18 cellular contexts compared by ENCODE assay signal in the genomic region with DNA sequence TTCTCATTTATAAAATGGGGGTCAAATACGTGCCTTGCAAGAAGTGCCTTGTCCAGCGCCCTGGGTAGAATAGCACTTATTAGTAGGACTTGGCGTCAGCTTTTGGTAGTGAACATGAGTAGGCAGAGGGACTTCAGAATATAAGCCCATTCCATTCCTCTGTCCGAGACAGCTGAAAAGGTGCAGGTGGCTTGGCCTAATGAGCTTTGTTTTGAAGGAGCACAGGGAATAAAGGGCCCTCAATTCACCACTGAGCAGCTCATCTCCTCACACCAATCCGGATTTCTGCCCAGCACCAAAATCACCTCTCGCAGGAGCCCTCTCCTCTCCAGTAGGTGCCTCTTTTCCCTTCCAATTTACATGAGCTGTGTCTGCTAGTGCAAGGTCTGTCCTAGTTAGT.
"Had no signal": no experiment of that assay in that cellular context is flagged by ENCODE, and none has a peak within 500 bp of the region (broad histone marks: within the 10 kb centered on the region; RNA-seq: fewer than 3 reads in every experiment).

No MANE protein-coding gene starts in this region.

- H3K27ac ChIP-seq: lower lobe of right lung, tibial nerve, uterus had no signal

- H3K27ac Mint-ChIP-seq: activated CD4-positive, alpha-beta memory T cell treated with anti-CD3 and anti-CD28 coated beads for 36 hours; activated CD4-positive, alpha-beta T cell treated with anti-CD3 and anti-CD28 coated beads for 36 hours; activated naive CD8-positive, alpha-beta T cell treated with anti-CD3 and anti-CD28 coated beads for 36 hours; activated T-helper 1 cell treated with anti-CD3 and anti-CD28 coated beads, Interleukin-12 subunit alpha, Interleukin-12 subunit beta, Interleukin-2, Interleukin-4 antibody, amounts not matched to agents 30 ng/mL and 10 ng/mL and 1 ng/mL, durations not matched to agents 14 hours and 24 hours and 36 hours; natural killer cell treated with Interleukin-12 subunit alpha and Interleukin-12 subunit beta and Interleukin-15 and Interleukin-18, amount 100 ng/mL, for 72 hours; WTC11 had no signal

- H3K4me3 Mint-ChIP-seq: activated CD4-positive, alpha-beta memory T cell treated with anti-CD3 and anti-CD28 coated beads for 36 hours; activated CD4-positive, alpha-beta T cell treated with anti-CD3 and anti-CD28 coated beads for 36 hours; activated naive CD8-positive, alpha-beta T cell treated with anti-CD3 and anti-CD28 coated beads for 36 hours; activated T-helper 1 cell treated with anti-CD3 and anti-CD28 coated beads, Interleukin-12 subunit alpha, Interleukin-12 subunit beta, Interleukin-2, Interleukin-4 antibody, amounts not matched to agents 30 ng/mL and 10 ng/mL and 1 ng/mL, durations not matched to agents 14 hours and 24 hours and 36 hours; natural killer cell treated with Interleukin-12 subunit alpha and Interleukin-12 subunit beta and Interleukin-15 and Interleukin-18, amount 100 ng/mL, for 72 hours; WTC11 had no signal

- H3K9me3 ChIP-seq: lower lobe of right lung, uterus had no signal

- DNase-seq: activated CD4-positive, alpha-beta memory T cell treated with anti-CD3 and anti-CD28 coated beads for 36 hours; activated CD4-positive, alpha-beta T cell treated with anti-CD3 and anti-CD28 coated beads for 36 hours; activated gamma-delta T cell treated with Interleukin-2 at 50 U/mL for 16 hours; activated naive CD8-positive, alpha-beta T cell treated with anti-CD3 and anti-CD28 coated beads for 36 hours; activated T-cell treated with anti-CD3 and anti-CD28 coated beads for 4 hours; amniotic stem cell; caudate nucleus; foreskin melanocyte; glutamatergic neuron; hippocampal formation; lower lobe of right lung; retina; stimulated activated naive CD4-positive, alpha-beta T cell; uterus had no signal

- ATAC-seq: activated CD4-positive, alpha-beta T cell treated with anti-CD3 and anti-CD28 coated beads for 36 hours; lower lobe of right lung; natural killer cell treated with Interleukin-12 subunit alpha and Interleukin-12 subunit beta and Interleukin-15 and Interleukin-18, amount 100 ng/mL, for 72 hours; WTC11 had no signal

- H3K9me3 Mint-ChIP-seq: activated CD4-positive, alpha-beta memory T cell treated with anti-CD3 and anti-CD28 coated beads for 36 hours; activated naive CD8-positive, alpha-beta T cell treated with anti-CD3 and anti-CD28 coated beads for 36 hours; activated T-helper 1 cell treated with anti-CD3 and anti-CD28 coated beads, Interleukin-12 subunit alpha, Interleukin-12 subunit beta, Interleukin-2, Interleukin-4 antibody, amounts not matched to agents 30 ng/mL and 10 ng/mL and 1 ng/mL, durations not matched to agents 14 hours and 24 hours and 36 hours; natural killer cell treated with Interleukin-12 subunit alpha and Interleukin-12 subunit beta and Interleukin-15 and Interleukin-18, amount 100 ng/mL, for 72 hours; WTC11 had no signal

- H3K36me3 Mint-ChIP-seq: activated CD4-positive, alpha-beta memory T cell treated with anti-CD3 and anti-CD28 coated beads for 36 hours; activated naive CD8-positive, alpha-beta T cell treated with anti-CD3 and anti-CD28 coated beads for 36 hours; natural killer cell treated with Interleukin-12 subunit alpha and Interleukin-12 subunit beta and Interleukin-15 and Interleukin-18, amount 100 ng/mL, for 72 hours; WTC11 had no signal
